In the genomic region with DNA sequence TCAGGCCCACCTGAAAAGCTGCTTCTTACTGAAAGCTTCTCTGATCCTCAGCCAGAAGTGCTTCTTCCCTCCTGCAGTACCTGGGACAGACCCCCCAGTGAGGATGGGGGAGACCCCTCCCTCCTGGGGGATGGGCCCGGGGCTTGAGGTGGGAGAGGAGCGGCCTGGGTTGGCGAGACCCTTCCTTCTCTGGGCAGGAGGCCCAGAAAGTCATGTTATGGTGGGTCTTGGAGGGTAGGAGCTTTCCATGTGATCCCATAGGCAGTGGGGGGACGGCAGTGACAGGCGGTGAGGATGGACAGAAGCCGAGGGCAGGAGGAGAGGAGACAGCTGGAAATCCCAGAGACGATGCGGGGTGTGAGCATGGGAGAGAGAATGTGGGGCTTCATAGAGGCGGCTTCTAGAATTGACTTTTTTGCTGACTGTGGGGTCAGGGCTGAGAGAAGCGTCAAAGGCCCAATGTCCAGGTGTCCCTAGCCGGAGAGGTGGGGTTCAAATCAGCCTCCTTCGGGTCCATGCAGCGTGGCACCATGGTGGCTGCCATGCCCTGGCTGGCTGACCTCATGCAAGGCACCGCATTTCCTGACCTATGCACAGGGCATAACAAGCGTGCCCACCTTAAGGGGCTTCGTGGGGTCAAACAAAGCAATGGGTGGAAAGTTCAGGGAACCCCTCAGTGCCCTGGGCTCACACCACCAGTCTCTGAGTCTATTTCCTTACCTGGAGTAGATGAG, we compare ENCODE assay signal across 25 cellular contexts.
"Had no signal": no experiment of that assay in that cellular context is flagged by ENCODE, and none has a peak within 500 bp of the region (broad histone marks: within the 10 kb centered on the region; RNA-seq: fewer than 3 reads in every experiment).

No MANE protein-coding gene starts in this region.

- H3K27ac Mint-ChIP-seq: activated CD8-positive, alpha-beta T cell treated with anti-CD3 and anti-CD28 coated beads, Interleukin-2, amount 10 ng/mL, durations not matched to agents 7 days and 5 days; activated naive CD4-positive, alpha-beta T cell treated with anti-CD3 and anti-CD28 coated beads, Interleukin-2, amount 50 U/mL, for 24 hours; T-helper 1 cell treated with Interleukin-12 subunit alpha and Interleukin-12 subunit beta and Interleukin-4 antibody, amounts not matched to agents 30 μg/mL and 1 μg/mL, for 36 hours had no signal

- H3K9me3 ChIP-seq: ascending aorta, body of pancreas, SJCRH30 had no signal

- H3K36me3 ChIP-seq: ascending aorta, SJCRH30 had no signal

- H3K27me3 ChIP-seq: ascending aorta, body of pancreas, SJCRH30 had no signal

- H3K4me3 ChIP-seq: ascending aorta, body of pancreas had no signal

- H3K4me1 ChIP-seq: ascending aorta had no signal

- H3K27ac ChIP-seq: ascending aorta, body of pancreas, SJCRH30 had no signal

- ATAC-seq: activated CD4-positive, CD25-positive, alpha-beta regulatory T cell treated with anti-CD3 and anti-CD28 coated beads, Interleukin-2, amount 50 U/mL, for 24 hours; activated CD8-positive, alpha-beta T cell treated with anti-CD3 and anti-CD28 coated beads, Interleukin-2, amount 10 ng/mL, durations not matched to agents 7 days and 5 days; body of pancreas; Panc1 had no signal

- H3K4me1 Mint-ChIP-seq: activated naive CD4-positive, alpha-beta T cell treated with anti-CD3 and anti-CD28 coated beads, Interleukin-2, amount 50 U/mL, for 24 hours had no signal

- H3K36me3 Mint-ChIP-seq: activated naive CD4-positive, alpha-beta T cell treated with anti-CD3 and anti-CD28 coated beads, Interleukin-2, amount 50 U/mL, for 24 hours had no signal

- H3K4me3 Mint-ChIP-seq: activated CD8-positive, alpha-beta T cell treated with anti-CD3 and anti-CD28 coated beads, Interleukin-2, amount 10 ng/mL, durations not matched to agents 7 days and 5 days; activated naive CD4-positive, alpha-beta T cell treated with anti-CD3 and anti-CD28 coated beads, Interleukin-2, amount 50 U/mL, for 24 hours; T-helper 1 cell treated with Interleukin-12 subunit alpha and Interleukin-12 subunit beta and Interleukin-4 antibody, amounts not matched to agents 30 μg/mL and 1 μg/mL, for 36 hours had no signal

- DNase-seq: activated CD4-positive, alpha-beta T cell treated with anti-CD3 and anti-CD28 coated beads for 4 hours; activated CD4-positive, alpha-beta T cell treated with anti-CD3 and anti-CD28 coated beads, Interleukin-2, amount 50 U/mL, for 4 hours; activated CD8-positive, alpha-beta memory T cell treated with anti-CD3 and anti-CD28 coated beads, Interleukin-2, amount 50 U/mL, for 48 hours; activated CD8-positive, alpha-beta T cell treated with anti-CD3 and anti-CD28 coated beads, Interleukin-2, amount 10 ng/mL, durations not matched to agents 7 days and 5 days; activated naive CD4-positive, alpha-beta T cell; activated T-cell treated with anti-CD3 and anti-CD28 coated beads, Interleukin-2, amount 50 U/mL, for 1 hour; body of pancreas; Karpas-422; MM.1S; NCI-H1105; NCI-H1436; NCI-H1694 treated with DMSO at 0.1 percent for 48 hours; NCI-H2029 treated with DMSO at 0.1 percent for 48 hours; NCI-H510A treated with DMSO at 0.1 percent for 48 hours; NCI-H69; NK-92 treated with Interleukin-12 subunit alpha and Interleukin-12 subunit beta, amount 100 ng/mL, for 24 hours; OCI-M1; Right ventricle myocardium superior; RPMI8226 had no signal

- H3K9me3 Mint-ChIP-seq: activated naive CD4-positive, alpha-beta T cell treated with anti-CD3 and anti-CD28 coated beads, Interleukin-2, amount 50 U/mL, for 24 hours; T-helper 1 cell treated with Interleukin-12 subunit alpha and Interleukin-12 subunit beta and Interleukin-4 antibody, amounts not matched to agents 30 μg/mL and 1 μg/mL, for 36 hours had no signal
